1 cellular context compared by ENCODE assay signal in the genomic region with DNA sequence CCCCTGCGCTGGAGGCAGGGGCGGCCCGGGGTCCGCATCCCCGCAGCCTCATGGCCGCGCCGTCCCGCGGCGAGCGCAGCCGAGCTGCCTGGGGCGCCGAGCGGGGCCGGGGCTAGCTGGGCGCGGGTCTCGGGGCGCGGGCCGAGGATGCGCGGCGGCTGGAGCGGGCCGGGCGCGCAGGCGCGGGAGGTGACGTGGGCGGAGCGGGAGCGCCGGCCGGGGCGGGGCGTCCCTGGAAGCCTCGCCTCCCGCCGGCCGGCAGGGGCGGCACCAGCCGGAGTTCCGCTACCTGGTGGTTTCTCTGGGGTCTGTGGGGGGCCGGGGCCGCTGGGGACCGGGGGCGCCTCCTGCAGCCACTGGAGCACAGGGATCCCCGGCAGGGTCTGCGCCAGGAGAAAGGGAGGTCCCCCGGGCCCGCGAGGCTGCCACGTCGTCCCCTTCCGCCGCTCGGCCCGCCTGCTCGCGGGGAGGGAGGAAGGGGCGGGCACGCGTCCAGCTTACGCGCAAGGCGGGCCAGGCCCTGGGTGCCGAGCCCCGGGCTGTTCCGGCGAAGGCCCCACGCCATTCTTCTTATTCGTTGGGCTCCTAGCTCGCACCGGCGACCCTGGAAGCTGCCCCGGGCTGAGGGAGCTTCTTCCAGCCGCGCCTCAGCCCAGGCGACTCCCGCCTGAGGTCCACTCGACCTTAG.
TF ChIP-seq lines count a peak whose summit lies in the region.

A gene with protein sequence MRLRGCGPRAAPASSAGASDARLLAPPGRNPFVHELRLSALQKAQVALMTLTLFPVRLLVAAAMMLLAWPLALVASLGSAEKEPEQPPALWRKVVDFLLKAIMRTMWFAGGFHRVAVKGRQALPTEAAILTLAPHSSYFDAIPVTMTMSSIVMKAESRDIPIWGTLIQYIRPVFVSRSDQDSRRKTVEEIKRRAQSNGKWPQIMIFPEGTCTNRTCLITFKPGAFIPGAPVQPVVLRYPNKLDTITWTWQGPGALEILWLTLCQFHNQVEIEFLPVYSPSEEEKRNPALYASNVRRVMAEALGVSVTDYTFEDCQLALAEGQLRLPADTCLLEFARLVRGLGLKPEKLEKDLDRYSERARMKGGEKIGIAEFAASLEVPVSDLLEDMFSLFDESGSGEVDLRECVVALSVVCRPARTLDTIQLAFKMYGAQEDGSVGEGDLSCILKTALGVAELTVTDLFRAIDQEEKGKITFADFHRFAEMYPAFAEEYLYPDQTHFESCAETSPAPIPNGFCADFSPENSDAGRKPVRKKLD (minus strand): TSS at position 168 of the 688 bp plus-strand sequence. CDS start 116 bp downstream, at position 52.

TF ChIP-seq in HepG2, 621 proteins besides CTCF, POLR2A, EP300 and RAD21 (continued from another document and continues in another):
- TF ChIP-seq BRD4 (CRISPR knock-in tag; IDR thresholded peaks at IDR 0.05) (peak; percentile 69), MZF1 (CRISPR knock-in tag; IDR thresholded peaks at IDR 0.05; ENCODE audit: borderline replicate concordance) (no peak), KDM4B (CRISPR knock-in tag; IDR thresholded peaks at IDR 0.05) (no peak), EZH2 (conservative IDR thresholded peaks at IDR 0.05; ENCODE audit: low read depth, low read length) (no peak), ZNF652 (CRISPR knock-in tag; IDR thresholded peaks at IDR 0.05; ENCODE audit: borderline replicate concordance, low read depth) (no peak), NBN (conservative IDR thresholded peaks at IDR 0.05) (no peak), ZNF879 (CRISPR knock-in tag; IDR thresholded peaks at IDR 0.05) (0 out of 2 replicates have a peak, but pooled peaks have one; percentile 80), PAF1 (CRISPR knock-in tag; IDR thresholded peaks at IDR 0.05) (no peak), ZFX (CRISPR knock-in tag; IDR thresholded peaks at IDR 0.05; ENCODE audit: low read depth) (peak; percentile 87), ZNF17 (CRISPR knock-in tag; IDR thresholded peaks at IDR 0.05) (no peak), NFKB2 (CRISPR knock-in tag; IDR thresholded peaks at IDR 0.05; ENCODE audit: borderline replicate concordance) (peak; percentile 24; the same call in 1 of the 2 replicates), ZFP36L2 (CRISPR knock-in tag; IDR thresholded peaks at IDR 0.05) (0 out of 2 replicates have a peak, but pooled peaks have one; percentile 44), ZUFSP (CRISPR knock-in tag; IDR thresholded peaks at IDR 0.05; ENCODE audit: borderline replicate concordance) (no peak), MBNL3 (CRISPR knock-in tag; conservative IDR thresholded peaks at IDR 0.05) (no peak), EEA1 (CRISPR knock-in tag; IDR thresholded peaks at IDR 0.05; ENCODE audit: borderline replicate concordance) (peak; percentile 63; the same call in 1 of the 2 replicates), PAX8 (CRISPR knock-in tag; IDR thresholded peaks at IDR 0.05; ENCODE audit: borderline replicate concordance) (no peak), MYPOP (CRISPR knock-in tag; IDR thresholded peaks at IDR 0.05) (no peak), ZNF792 (CRISPR knock-in tag; IDR thresholded peaks at IDR 0.05) (0 out of 2 replicates have a peak, but pooled peaks have one; percentile 28), ZNF556 (CRISPR knock-in tag; IDR thresholded peaks at IDR 0.05; ENCODE audit: borderline replicate concordance) (0 out of 2 replicates have a peak, but pooled peaks have one; percentile 38), FOXJ3 (CRISPR knock-in tag; IDR thresholded peaks at IDR 0.05; ENCODE audit: borderline replicate concordance) (no peak), MAF1 (CRISPR knock-in tag; IDR thresholded peaks at IDR 0.05; ENCODE audit: borderline replicate concordance) (no peak), AHR (CRISPR knock-in tag; IDR thresholded peaks at IDR 0.05) (0 out of 2 replicates have a peak, but pooled peaks have one; percentile 44), SMAD9 (CRISPR knock-in tag; IDR thresholded peaks at IDR 0.05) (no peak), ZNF530 (CRISPR knock-in tag; IDR thresholded peaks at IDR 0.05; ENCODE audit: low read depth) (no peak), ZNF672 (CRISPR knock-in tag; IDR thresholded peaks at IDR 0.05) (no peak), BRF2 (CRISPR knock-in tag; IDR thresholded peaks at IDR 0.05) (no peak), FOXA3 (CRISPR knock-in tag; IDR thresholded peaks at IDR 0.05) (0 out of 2 replicates have a peak, but pooled peaks have one; percentile 23), ZNF451 (CRISPR knock-in tag; IDR thresholded peaks at IDR 0.05) (peak; percentile 26; the same call in 1 of the 2 replicates), PAWR (CRISPR knock-in tag; IDR thresholded peaks at IDR 0.05; ENCODE audit: borderline replicate concordance) (no peak), ASH2L (IDR thresholded peaks at IDR 0.05; ENCODE audit: insufficient read length, low read depth, low read length) (no peak), NFIC (IDR thresholded peaks at IDR 0.05; ENCODE audit: low read length) (no peak), NR2F2 (IDR thresholded peaks at IDR 0.05; ENCODE audit: borderline replicate concordance, low read depth) (no peak), ZBTB37 (CRISPR knock-in tag; IDR thresholded peaks at IDR 0.05) (no peak), PPARG (CRISPR knock-in tag; conservative IDR thresholded peaks at IDR 0.05) (0 out of 2 replicates have a peak, but pooled peaks have one; percentile 17), EED (CRISPR knock-in tag; IDR thresholded peaks at IDR 0.05) (0 out of 2 replicates have a peak, but pooled peaks have one; percentile 49), SP2 (CRISPR knock-in tag; IDR thresholded peaks at IDR 0.05) (0 out of 2 replicates have a peak, but pooled peaks have one; percentile 36), CBFB (CRISPR knock-in tag; IDR thresholded peaks at IDR 0.05) (no peak), CENPT (CRISPR knock-in tag; IDR thresholded peaks at IDR 0.05; ENCODE audit: low read depth) (no peak), ZBTB7A (CRISPR knock-in tag; IDR thresholded peaks at IDR 0.05) (no peak)
- TF ChIP-seq, protein P1, sequence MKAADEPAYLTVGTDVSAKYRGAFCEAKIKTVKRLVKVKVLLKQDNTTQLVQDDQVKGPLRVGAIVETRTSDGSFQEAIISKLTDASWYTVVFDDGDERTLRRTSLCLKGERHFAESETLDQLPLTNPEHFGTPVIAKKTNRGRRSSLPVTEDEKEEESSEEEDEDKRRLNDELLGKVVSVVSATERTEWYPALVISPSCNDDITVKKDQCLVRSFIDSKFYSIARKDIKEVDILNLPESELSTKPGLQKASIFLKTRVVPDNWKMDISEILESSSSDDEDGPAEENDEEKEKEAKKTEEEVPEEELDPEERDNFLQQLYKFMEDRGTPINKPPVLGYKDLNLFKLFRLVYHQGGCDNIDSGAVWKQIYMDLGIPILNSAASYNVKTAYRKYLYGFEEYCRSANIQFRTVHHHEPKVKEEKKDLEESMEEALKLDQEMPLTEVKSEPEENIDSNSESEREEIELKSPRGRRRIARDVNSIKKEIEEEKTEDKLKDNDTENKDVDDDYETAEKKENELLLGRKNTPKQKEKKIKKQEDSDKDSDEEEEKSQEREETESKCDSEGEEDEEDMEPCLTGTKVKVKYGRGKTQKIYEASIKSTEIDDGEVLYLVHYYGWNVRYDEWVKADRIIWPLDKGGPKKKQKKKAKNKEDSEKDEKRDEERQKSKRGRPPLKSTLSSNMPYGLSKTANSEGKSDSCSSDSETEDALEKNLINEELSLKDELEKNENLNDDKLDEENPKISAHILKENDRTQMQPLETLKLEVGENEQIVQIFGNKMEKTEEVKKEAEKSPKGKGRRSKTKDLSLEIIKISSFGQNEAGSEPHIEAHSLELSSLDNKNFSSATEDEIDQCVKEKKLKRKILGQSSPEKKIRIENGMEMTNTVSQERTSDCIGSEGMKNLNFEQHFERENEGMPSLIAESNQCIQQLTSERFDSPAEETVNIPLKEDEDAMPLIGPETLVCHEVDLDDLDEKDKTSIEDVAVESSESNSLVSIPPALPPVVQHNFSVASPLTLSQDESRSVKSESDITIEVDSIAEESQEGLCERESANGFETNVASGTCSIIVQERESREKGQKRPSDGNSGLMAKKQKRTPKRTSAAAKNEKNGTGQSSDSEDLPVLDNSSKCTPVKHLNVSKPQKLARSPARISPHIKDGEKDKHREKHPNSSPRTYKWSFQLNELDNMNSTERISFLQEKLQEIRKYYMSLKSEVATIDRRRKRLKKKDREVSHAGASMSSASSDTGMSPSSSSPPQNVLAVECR (CRISPR knock-in tag; IDR thresholded peaks at IDR 0.05; ENCODE audit: borderline replicate concordance), result peak; percentile 50; the same call in 1 of the 2 replicates
- TF ChIP-seq, protein P2, sequence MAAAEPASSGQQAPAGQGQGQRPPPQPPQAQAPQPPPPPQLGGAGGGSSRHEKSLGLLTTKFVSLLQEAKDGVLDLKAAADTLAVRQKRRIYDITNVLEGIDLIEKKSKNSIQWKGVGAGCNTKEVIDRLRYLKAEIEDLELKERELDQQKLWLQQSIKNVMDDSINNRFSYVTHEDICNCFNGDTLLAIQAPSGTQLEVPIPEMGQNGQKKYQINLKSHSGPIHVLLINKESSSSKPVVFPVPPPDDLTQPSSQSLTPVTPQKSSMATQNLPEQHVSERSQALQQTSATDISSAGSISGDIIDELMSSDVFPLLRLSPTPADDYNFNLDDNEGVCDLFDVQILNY (CRISPR knock-in tag; conservative IDR thresholded peaks at IDR 0.05), result no peak
- TF ChIP-seq, protein P3, sequence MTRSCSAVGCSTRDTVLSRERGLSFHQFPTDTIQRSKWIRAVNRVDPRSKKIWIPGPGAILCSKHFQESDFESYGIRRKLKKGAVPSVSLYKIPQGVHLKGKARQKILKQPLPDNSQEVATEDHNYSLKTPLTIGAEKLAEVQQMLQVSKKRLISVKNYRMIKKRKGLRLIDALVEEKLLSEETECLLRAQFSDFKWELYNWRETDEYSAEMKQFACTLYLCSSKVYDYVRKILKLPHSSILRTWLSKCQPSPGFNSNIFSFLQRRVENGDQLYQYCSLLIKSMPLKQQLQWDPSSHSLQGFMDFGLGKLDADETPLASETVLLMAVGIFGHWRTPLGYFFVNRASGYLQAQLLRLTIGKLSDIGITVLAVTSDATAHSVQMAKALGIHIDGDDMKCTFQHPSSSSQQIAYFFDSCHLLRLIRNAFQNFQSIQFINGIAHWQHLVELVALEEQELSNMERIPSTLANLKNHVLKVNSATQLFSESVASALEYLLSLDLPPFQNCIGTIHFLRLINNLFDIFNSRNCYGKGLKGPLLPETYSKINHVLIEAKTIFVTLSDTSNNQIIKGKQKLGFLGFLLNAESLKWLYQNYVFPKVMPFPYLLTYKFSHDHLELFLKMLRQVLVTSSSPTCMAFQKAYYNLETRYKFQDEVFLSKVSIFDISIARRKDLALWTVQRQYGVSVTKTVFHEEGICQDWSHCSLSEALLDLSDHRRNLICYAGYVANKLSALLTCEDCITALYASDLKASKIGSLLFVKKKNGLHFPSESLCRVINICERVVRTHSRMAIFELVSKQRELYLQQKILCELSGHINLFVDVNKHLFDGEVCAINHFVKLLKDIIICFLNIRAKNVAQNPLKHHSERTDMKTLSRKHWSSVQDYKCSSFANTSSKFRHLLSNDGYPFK (CRISPR knock-in tag; IDR thresholded peaks at IDR 0.05; ENCODE audit: borderline replicate concordance), result 0 out of 2 replicates have a peak, but pooled peaks have one; percentile 30
- TF ChIP-seq, protein P4, sequence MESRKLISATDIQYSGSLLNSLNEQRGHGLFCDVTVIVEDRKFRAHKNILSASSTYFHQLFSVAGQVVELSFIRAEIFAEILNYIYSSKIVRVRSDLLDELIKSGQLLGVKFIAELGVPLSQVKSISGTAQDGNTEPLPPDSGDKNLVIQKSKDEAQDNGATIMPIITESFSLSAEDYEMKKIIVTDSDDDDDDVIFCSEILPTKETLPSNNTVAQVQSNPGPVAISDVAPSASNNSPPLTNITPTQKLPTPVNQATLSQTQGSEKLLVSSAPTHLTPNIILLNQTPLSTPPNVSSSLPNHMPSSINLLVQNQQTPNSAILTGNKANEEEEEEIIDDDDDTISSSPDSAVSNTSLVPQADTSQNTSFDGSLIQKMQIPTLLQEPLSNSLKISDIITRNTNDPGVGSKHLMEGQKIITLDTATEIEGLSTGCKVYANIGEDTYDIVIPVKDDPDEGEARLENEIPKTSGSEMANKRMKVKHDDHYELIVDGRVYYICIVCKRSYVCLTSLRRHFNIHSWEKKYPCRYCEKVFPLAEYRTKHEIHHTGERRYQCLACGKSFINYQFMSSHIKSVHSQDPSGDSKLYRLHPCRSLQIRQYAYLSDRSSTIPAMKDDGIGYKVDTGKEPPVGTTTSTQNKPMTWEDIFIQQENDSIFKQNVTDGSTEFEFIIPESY (CRISPR knock-in tag; IDR thresholded peaks at IDR 0.05), result no peak
